Comparison of ENCODE assay signal across 18 cellular contexts in the genomic region with DNA sequence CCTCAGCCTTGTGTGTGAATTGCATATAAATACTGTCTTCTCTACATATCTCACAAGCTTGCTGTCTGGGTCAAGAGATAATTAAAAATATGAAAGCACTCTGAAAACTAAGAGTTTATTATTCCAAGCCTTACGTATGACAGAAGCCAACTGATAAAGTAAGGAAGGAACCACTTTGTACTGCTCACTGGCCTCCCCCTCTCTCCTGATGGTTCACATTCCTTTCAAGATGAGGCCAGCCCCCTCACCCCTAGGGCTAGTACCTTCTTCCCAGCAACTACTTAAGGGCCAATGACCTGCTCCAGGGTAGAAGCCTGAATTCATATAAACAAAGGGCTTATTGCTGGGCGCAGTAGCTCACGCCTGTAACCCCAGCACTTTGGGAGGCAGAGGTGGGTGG. TPM values are rescaled to one million over a fixed set of nuclear protein-coding genes. Genes with fewer than 3 reads are reported as not detected.
DNase-seq lines count a peak whose midpoint lies in the region; ATAC-seq, FAIRE-seq and TF ChIP-seq lines count a peak whose summit lies in the region.
"Had no signal": no experiment of that assay in that cellular context is flagged by ENCODE, and none has a peak within 500 bp of the region (broad histone marks: within the 10 kb centered on the region; RNA-seq: fewer than 3 reads in every experiment).

No MANE protein-coding gene starts in this region.

- CTCF ChIA-PET in activated CD4-positive, alpha-beta T cell treated with anti-CD3 and anti-CD28 coated beads for 36 hours (lab: Charles Lee), result interaction anchor here (0.8 kb wide), 1 partner anchor 9 kb away, joined by 3 read pairs; no protein-coding TSS in a partner anchor
- CTCF ChIA-PET in activated CD8-positive, alpha-beta T cell treated with anti-CD3 and anti-CD28 coated beads for 36 hours (lab: Charles Lee), result interaction anchor here (1.0 to 2.2 kb wide), 5 partner anchors 15 to 147 kb away, joined by 3 to 6 read pairs (median 5); partner anchors contain the start of gene NKRF

- H3K27me3 Mint-ChIP-seq in activated CD4-positive, alpha-beta T cell treated with anti-CD3 and anti-CD28 coated beads for 36 hours, result no peaks in the 10 kb centered on the region
- no peaks in the 10 kb centered on the region for H3K27me3 Mint-ChIP-seq in activated CD8-positive, alpha-beta T cell treated with anti-CD3 and anti-CD28 coated beads for 36 hours
- peaks cover 4% of the 10 kb centered on the region for H3K27me3 Mint-ChIP-seq in mesothelial cell of epicardium (ENCODE audit: low read depth)
- H3K27me3 Mint-ChIP-seq: memory B cell; natural killer cell treated with Interleukin-12 subunit alpha and Interleukin-12 subunit beta and Interleukin-15 and Interleukin-18, amount 100 ng/mL, for 72 hours had no signal

- no peak for DNase-seq in activated CD4-positive, alpha-beta T cell treated with anti-CD3 and anti-CD28 coated beads for 36 hours
- no peak for DNase-seq in activated CD4-positive, alpha-beta T cell treated with anti-CD3 and anti-CD28 coated beads, Interleukin-2, amount 50 U/mL, for 1 hour
- DNase-seq in GM12892 (ENCODE audit: insufficient read length) (no peak), mesothelial cell of epicardium (ENCODE audit: low spot score in 2 of 2, unreplicated experiment in 2 of 2) (no peak)
- DNase-seq in activated CD8-positive, alpha-beta T cell treated with anti-CD3 and anti-CD28 coated beads for 36 hours, result no peak
- DNase-seq: amniotic stem cell, foreskin melanocyte, H7, NCI-H2171 treated with DMSO at 0.1 percent for 48 hours had no signal

- peak; percentile 57 for FAIRE-seq in GM12892 (lab: Jason Lieb, UNC)
- FAIRE-seq: urothelium cell line had no signal

- ATAC-seq in activated CD4-positive, alpha-beta T cell treated with anti-CD3 and anti-CD28 coated beads for 36 hours, result no peak
- no peak for ATAC-seq in activated CD8-positive, alpha-beta T cell treated with anti-CD3 and anti-CD28 coated beads for 36 hours
- ATAC-seq in HG03108 (IDR thresholded peaks at IDR 0.05; ENCODE audit: unreplicated experiment), result no peak
- ATAC-seq in HG02759 (IDR thresholded peaks at IDR 0.05; ENCODE audit: unreplicated experiment), result no peak
- no peak for ATAC-seq in GM21529 (IDR thresholded peaks at IDR 0.05; ENCODE audit: unreplicated experiment)
- ATAC-seq: HepG2; natural killer cell treated with Interleukin-12 subunit alpha and Interleukin-12 subunit beta and Interleukin-15 and Interleukin-18, amount 100 ng/mL, for 72 hours had no signal

- H3K9me3 Mint-ChIP-seq in activated CD4-positive, alpha-beta T cell treated with anti-CD3 and anti-CD28 coated beads for 36 hours (ENCODE audit: low read depth), result no peaks in the 10 kb centered on the region
- no peaks in the 10 kb centered on the region for H3K9me3 Mint-ChIP-seq in activated CD8-positive, alpha-beta T cell treated with anti-CD3 and anti-CD28 coated beads for 36 hours
- H3K9me3 Mint-ChIP-seq in mesothelial cell of epicardium, result peaks cover 12% of the 10 kb centered on the region
- H3K9me3 Mint-ChIP-seq: memory B cell; natural killer cell treated with Interleukin-12 subunit alpha and Interleukin-12 subunit beta and Interleukin-15 and Interleukin-18, amount 100 ng/mL, for 72 hours had no signal

- POLR2A ChIA-PET in activated CD4-positive, alpha-beta T cell treated with anti-CD3 and anti-CD28 coated beads for 36 hours (lab: Charles Lee), result no interaction called here
- POLR2A ChIA-PET in activated CD8-positive, alpha-beta T cell treated with anti-CD3 and anti-CD28 coated beads for 36 hours (lab: Charles Lee), result no interaction called here

- H3K36me3 Mint-ChIP-seq in activated CD4-positive, alpha-beta T cell treated with anti-CD3 and anti-CD28 coated beads for 36 hours (ENCODE audit: low read depth), result no peaks in the 10 kb centered on the region
- peaks cover 1% of the 10 kb centered on the region for H3K36me3 Mint-ChIP-seq in activated CD8-positive, alpha-beta T cell treated with anti-CD3 and anti-CD28 coated beads for 36 hours (ENCODE audit: low read depth)
- H3K36me3 Mint-ChIP-seq in mesothelial cell of epicardium, result peaks cover 2% of the 10 kb centered on the region
- H3K36me3 Mint-ChIP-seq: memory B cell; natural killer cell treated with Interleukin-12 subunit alpha and Interleukin-12 subunit beta and Interleukin-15 and Interleukin-18, amount 100 ng/mL, for 72 hours had no signal

- H3K27ac Mint-ChIP-seq in activated CD4-positive, alpha-beta T cell treated with anti-CD3 and anti-CD28 coated beads for 36 hours, result peak overlapping the region; percentile 97
- H3K27ac Mint-ChIP-seq in activated CD8-positive, alpha-beta T cell treated with anti-CD3 and anti-CD28 coated beads for 36 hours, result peak overlapping the region; percentile 94
- H3K27ac Mint-ChIP-seq in mesothelial cell of epicardium, result peak overlapping the region; percentile 59

- H3K4me3 Mint-ChIP-seq in activated CD4-positive, alpha-beta T cell treated with anti-CD3 and anti-CD28 coated beads for 36 hours, result no peak overlapping the region
- H3K4me3 Mint-ChIP-seq in activated CD8-positive, alpha-beta T cell treated with anti-CD3 and anti-CD28 coated beads for 36 hours, result no peak overlapping the region
- no peak overlapping the region for H3K4me3 Mint-ChIP-seq in mesothelial cell of epicardium
- H3K4me3 Mint-ChIP-seq: memory B cell had no signal

- no peak for TF ChIP-seq CTCF in activated CD8-positive, alpha-beta T cell treated with anti-CD3 and anti-CD28 coated beads for 36 hours (IDR thresholded peaks at IDR 0.05)
- no peak for TF ChIP-seq CTCF in mesothelial cell of epicardium (IDR thresholded peaks at IDR 0.05; ENCODE audit: unreplicated experiment)

- intact Hi-C loops in activated CD4-positive, alpha-beta T cell treated with anti-CD3 and anti-CD28 coated beads for 36 hours (cut with DNase I, micrococcal nuclease), result loop anchor here (1.0 to 10.0 kb wide), 8 partner anchors 122 to 492 kb away; partner anchors contain the start of genes NDUFA1 (in 2 of the 2), NKRF (in 2 of the 2), RNF113A (in 2 of the 2) and NKAP (in 1 of the 2)
- intact Hi-C loops in activated CD8-positive, alpha-beta T cell treated with anti-CD3 and anti-CD28 coated beads for 36 hours (cut with micrococcal nuclease), result loop anchor here (10.0 kb wide), 2 partner anchors 58 to 148 kb away; partner anchors contain the start of genes NKRF and SEPTIN6

- peaks cover 42% of the 10 kb centered on the region for H3K4me1 Mint-ChIP-seq in activated CD4-positive, alpha-beta T cell treated with anti-CD3 and anti-CD28 coated beads for 36 hours
- peaks cover 51% of the 10 kb centered on the region for H3K4me1 Mint-ChIP-seq in activated CD8-positive, alpha-beta T cell treated with anti-CD3 and anti-CD28 coated beads for 36 hours (ENCODE audit: low read depth)
- H3K4me1 Mint-ChIP-seq in mesothelial cell of epicardium, result peaks cover 18% of the 10 kb centered on the region

- no peak for TF ChIP-seq POLR2A in GM12892 (IDR thresholded peaks at IDR 0.05; ENCODE audit: low read depth, low read length)

RNA-seq across cellular contexts. Expression of gene SOWAHD, which starts 5.4 kb away (rescaled TPM):
- total RNA-seq in activated CD4-positive, alpha-beta T cell treated with anti-CD3 and anti-CD28 coated beads for 36 hours, result under 1 TPM; 0.11 to 0.30 TPM
- 0.89 TPM for polyA plus RNA-seq in GM12892 (2012; ENCODE audit: missing spikeins)
- total RNA-seq in activated CD8-positive, alpha-beta T cell treated with anti-CD3 and anti-CD28 coated beads for 36 hours, result under 1 TPM in 1 of 2 experiments, not detected in 1; 0.23 TPM
- 0.38 TPM in 2 of 3 replicates, not detected in the other for total RNA-seq in mesothelial cell of epicardium
- total RNA-seq: A172; G401; natural killer cell treated with Interleukin-12 subunit alpha and Interleukin-12 subunit beta and Interleukin-15 and Interleukin-18, amount 100 ng/mL, for 72 hours had no signal

RNA-seq across cellular contexts. Expression of gene RPL39, which starts 38.4 kb away (rescaled TPM):
- 1,000 to 10,000 TPM; 1,382 to 2,556 TPM for total RNA-seq in activated CD4-positive, alpha-beta T cell treated with anti-CD3 and anti-CD28 coated beads for 36 hours
- 9,006 TPM for polyA plus RNA-seq in GM12892 (2012; ENCODE audit: missing spikeins)
- 1,000 to 10,000 TPM; 2,778 to 2,808 TPM for total RNA-seq in activated CD8-positive, alpha-beta T cell treated with anti-CD3 and anti-CD28 coated beads for 36 hours
- 2,086 to 2,208 TPM (median 2,190 TPM) in 3 replicates for total RNA-seq in mesothelial cell of epicardium
